Comparison of ENCODE assay signal across 11 cellular contexts in the genomic region with DNA sequence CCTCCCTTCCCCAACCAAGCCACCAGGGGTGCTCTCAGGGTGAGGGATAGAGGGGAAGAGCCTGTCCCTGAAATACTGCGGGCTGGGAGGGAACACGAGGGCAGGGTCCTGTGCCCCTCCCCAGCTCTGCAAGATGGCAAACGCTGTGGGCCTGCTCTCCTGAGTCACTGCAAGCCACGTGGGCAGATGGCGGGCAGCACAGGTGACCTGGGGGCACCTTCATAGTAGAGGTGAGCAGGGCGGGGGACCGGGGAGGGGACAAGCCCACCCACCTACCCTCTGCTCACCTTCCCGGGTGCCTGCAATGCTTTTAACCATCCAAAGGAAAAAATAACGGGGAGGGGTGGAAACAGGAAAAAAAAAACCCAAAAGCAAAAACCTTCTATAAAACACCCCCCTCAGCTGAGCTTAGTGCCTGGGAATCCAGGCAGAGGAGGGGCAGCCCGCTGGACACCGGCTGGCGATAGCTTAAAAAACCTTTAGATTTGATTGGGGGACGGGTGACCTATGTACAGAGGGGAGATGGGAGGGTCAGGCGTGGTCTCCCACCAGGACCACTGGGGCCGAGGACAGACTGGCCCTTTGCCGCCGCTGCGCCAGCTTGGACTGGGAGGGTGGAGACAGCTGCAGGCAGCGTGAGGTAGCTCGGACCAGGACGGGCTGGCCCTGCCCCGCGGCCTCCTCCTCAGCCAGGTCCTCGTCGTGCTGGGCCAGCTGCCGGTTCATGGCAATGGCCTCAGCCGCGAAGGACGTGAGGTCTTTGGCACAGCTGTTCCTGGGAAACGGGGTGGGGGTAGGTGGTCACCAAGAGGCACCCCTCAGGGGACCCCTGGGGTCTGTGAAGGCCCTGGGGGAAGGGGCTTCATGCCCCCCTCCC. TPM values are rescaled to one million over a fixed set of nuclear protein-coding genes. Genes with fewer than 3 reads are reported as not detected.
DNase-seq lines count a peak whose midpoint lies in the region; ATAC-seq and TF ChIP-seq lines count a peak whose summit lies in the region.
"Had no signal": no experiment of that assay in that cellular context is flagged by ENCODE, and none has a peak within 500 bp of the region (broad histone marks: within the 10 kb centered on the region; RNA-seq: fewer than 3 reads in every experiment).

No MANE protein-coding gene starts in this region.

- no peak for DNase-seq in MCF 10A (ENCODE audit: unreplicated experiment)
- no peak for DNase-seq in mammary epithelial cell
- no peak for DNase-seq in central memory CD8-positive, alpha-beta T cell (ENCODE audit: low spot score in 2 of 2)
- peak in 2 of 3 donors; percentile 36 to 60 for DNase-seq in mucosa of descending colon
- DNase-seq in vagina (ENCODE audit: extremely low spot score in 2 of 2), result no peak
- no peak for DNase-seq in SW 1271 (lab: John Stamatoyannopoulos, UW)
- no peak for DNase-seq in foreskin keratinocyte
- DNase-seq: NCI-H1417 treated with DMSO at 0.1 percent for 48 hours, NCI-H748 treated with DMSO at 0.1 percent for 48 hours, SIG-M5 had no signal

- intact Hi-C loops in MCF 10A (cut with micrococcal nuclease) (no loop called here), mammary epithelial cell (cut with micrococcal nuclease) (no loop called here), mucosa of descending colon (cut with DNase I, micrococcal nuclease) (no loop called here), vagina (cut with DNase I) (no loop called here)

- peaks cover 12% of the 10 kb centered on the region for H3K79me2 ChIP-seq in mammary epithelial cell (ENCODE audit: insufficient read depth, low read length)

- H3K27ac ChIP-seq in mammary epithelial cell (ENCODE audit: insufficient read depth, low read depth, low read length), result no peak overlapping the region
- H3K27ac ChIP-seq in vagina, result peak overlapping the region; percentile 42
- no peak overlapping the region for H3K27ac ChIP-seq in foreskin keratinocyte

- TF ChIP-seq CTCF in MCF 10A (IDR thresholded peaks at IDR 0.05; ENCODE audit: unreplicated experiment) (no peak), mammary epithelial cell (conservative IDR thresholded peaks at IDR 0.05 in 1 of 2, IDR thresholded peaks at IDR 0.05 in 1 of 2; ENCODE audit: extremely low read depth in 1 of 2, insufficient read depth in 1 of 2, low read depth in 1 of 2, low read length in 2 of 2) (no peak), mucosa of descending colon (IDR thresholded peaks at IDR 0.05) (no peak), vagina (IDR thresholded peaks at IDR 0.05) (no peak), foreskin keratinocyte (conservative IDR thresholded peaks at IDR 0.05) (no peak)

- H3K27ac Mint-ChIP-seq in MCF 10A (ENCODE audit: low read depth, unreplicated experiment), result peak overlapping the region; percentile 29
- H3K27ac Mint-ChIP-seq in central memory CD8-positive, alpha-beta T cell (ENCODE audit: low read depth), result peak overlapping the region; percentile 90

- no peak for TF ChIP-seq POLR2A in vagina (IDR thresholded peaks at IDR 0.05)

- dilution Hi-C loops in mammary epithelial cell (cut with HindIII; ENCODE audit: low sequenced_read_pairs), result no loop called here

- H3K4me1 ChIP-seq in mammary epithelial cell (ENCODE audit: insufficient read depth, low read length) (peaks cover 26% of the 10 kb centered on the region), mucosa of descending colon (ENCODE audit: low read depth) (peaks cover 29% of the 10 kb centered on the region), vagina (peaks cover 45% of the 10 kb centered on the region), foreskin keratinocyte (peaks cover 7% of the 10 kb centered on the region)

- no peak overlapping the region for H3K4me3 Mint-ChIP-seq in MCF 10A (ENCODE audit: unreplicated experiment)
- peak overlapping the region; percentile 32 for H3K4me3 Mint-ChIP-seq in central memory CD8-positive, alpha-beta T cell

- in situ Hi-C loops in mammary epithelial cell (cut with MboI; ENCODE audit: low sequenced_read_pairs in 2 of 2), result no loop called here

- H3K9me3 ChIP-seq in mammary epithelial cell (replicated peaks; ENCODE audit: insufficient read depth, low read length), result peaks cover 13% of the 10 kb centered on the region
- H3K9me3 ChIP-seq in mucosa of descending colon, result peaks cover 9% of the 10 kb centered on the region
- peaks cover 8% of the 10 kb centered on the region for H3K9me3 ChIP-seq in vagina

- CTCF ChIA-PET in MCF 10A (lab: Yijun Ruan, JAX), result interaction anchor here (0.5 to 0.9 kb wide), 2 partner anchors 21 to 111 kb away, joined by 3 read pairs; no protein-coding TSS in a partner anchor
- CTCF ChIA-PET in mammary epithelial cell (lab: Charles Lee; ENCODE audit: low non-redundant PET), result no interaction called here

- BruUV-seq in MCF 10A (replicated peaks; lab: Mats Ljungman, UMichigan) (no TSS peak), mammary epithelial cell (replicated peaks; lab: Mats Ljungman, UMichigan) (no TSS peak)

- no peaks in the 10 kb centered on the region for H3K27me3 ChIP-seq in mammary epithelial cell (ENCODE audit: insufficient read depth, low read length)
- no peaks in the 10 kb centered on the region for H3K27me3 ChIP-seq in vagina
- H3K27me3 ChIP-seq in foreskin keratinocyte, result no peaks in the 10 kb centered on the region

- 92% methylated on average over 17 of the region's 30 CpGs for WGBS in mammary epithelial cell (ENCODE audit: low coverage, missing lambda C conversion rate)

- H3K36me3 ChIP-seq in mammary epithelial cell (ENCODE audit: insufficient read depth, low read length) (peaks cover 17% of the 10 kb centered on the region), mucosa of descending colon (ENCODE audit: low read depth) (peaks cover 10% of the 10 kb centered on the region), vagina (peaks cover 0 to 40% of the 10 kb centered on the region in 2 donors)

- H3K4me1 Mint-ChIP-seq in MCF 10A (ENCODE audit: insufficient read depth, unreplicated experiment), result peaks cover 14% of the 10 kb centered on the region
- H3K4me1 Mint-ChIP-seq in central memory CD8-positive, alpha-beta T cell, result peaks cover 31% of the 10 kb centered on the region

- H3K4me2 ChIP-seq in mammary epithelial cell (ENCODE audit: insufficient read depth, low read depth, low read length), result no peak overlapping the region

- no peak overlapping the region for H3K9ac ChIP-seq in mammary epithelial cell (ENCODE audit: insufficient read depth, low read length)

- no peak overlapping the region for H2AFZ ChIP-seq in mammary epithelial cell (ENCODE audit: low read depth, low read length)

- peaks cover 2% of the 10 kb centered on the region for H4K20me1 ChIP-seq in mammary epithelial cell (ENCODE audit: insufficient read depth, low read length)

- no peak overlapping the region for H3K4me3 ChIP-seq in mammary epithelial cell (replicated peaks in 1 of 3; ENCODE audit: insufficient read depth in 1 of 3, low read depth in 2 of 3, low read length in 3 of 3)
- H3K4me3 ChIP-seq in mucosa of descending colon, result no peak overlapping the region
- no peak overlapping the region for H3K4me3 ChIP-seq in vagina

- no peaks in the 10 kb centered on the region for H3K27me3 Mint-ChIP-seq in MCF 10A (ENCODE audit: insufficient read depth, unreplicated experiment)
- no peaks in the 10 kb centered on the region for H3K27me3 Mint-ChIP-seq in central memory CD8-positive, alpha-beta T cell

- no peaks in the 10 kb centered on the region for H3K9me3 Mint-ChIP-seq in MCF 10A (ENCODE audit: unreplicated experiment)
- H3K9me3 Mint-ChIP-seq in central memory CD8-positive, alpha-beta T cell, result no peaks in the 10 kb centered on the region

- POLR2A ChIA-PET in MCF 10A (lab: Yijun Ruan, JAX), result interaction anchor here (0.5 to 1.6 kb wide), 4 partner anchors 10 to 19 kb away, joined by 3 to 4 read pairs (median 3); no protein-coding TSS in a partner anchor

- peaks cover 46% of the 10 kb centered on the region for H3K36me3 Mint-ChIP-seq in MCF 10A (ENCODE audit: insufficient read depth, unreplicated experiment)
- peaks cover 42% of the 10 kb centered on the region for H3K36me3 Mint-ChIP-seq in central memory CD8-positive, alpha-beta T cell (ENCODE audit: insufficient read depth)

- no peak for ATAC-seq in central memory CD8-positive, alpha-beta T cell (replicated peaks; ENCODE audit: extremely low read depth, poor library complexity, severe bottlenecking)
- ATAC-seq in mucosa of descending colon, result no peak
- no peak for ATAC-seq in HG03280 (IDR thresholded peaks at IDR 0.05; ENCODE audit: unreplicated experiment)
- ATAC-seq in foreskin keratinocyte, result no peak

RNA-seq across cellular contexts. Expression of gene MKNK2, which starts 11.7 kb away (rescaled TPM):
- total RNA-seq in MCF 10A (2022), result 146 and 224 TPM in 2 replicates
- total RNA-seq in mammary epithelial cell, result 100 to 1,000 TPM in 1 of 2 donors, 10 to 100 TPM in 1; 91.7 to 248 TPM
- polyA plus RNA-seq in mammary epithelial cell, result 152 TPM
- polyA minus RNA-seq in mammary epithelial cell, result 244 TPM
- total RNA-seq in mucosa of descending colon, result 100 to 1,000 TPM; 252 to 330 (median 304) TPM
- total RNA-seq in vagina, result 185 TPM
- 65.6 and 69.4 TPM in 2 replicates for total RNA-seq in foreskin keratinocyte
- 45.3 and 58.3 TPM in 2 replicates for polyA plus RNA-seq in foreskin keratinocyte

RNA-seq across cellular contexts. Expression of gene BTBD2, which starts 23.8 kb away (rescaled TPM):
- total RNA-seq in MCF 10A (2022) (53.1 and 53.4 TPM in 2 replicates), mammary epithelial cell (10 to 100 TPM; 39.5 to 62.8 TPM), mucosa of descending colon (10 to 100 TPM; 66.0 to 82.3 (median 71.5) TPM), vagina (81.5 TPM), foreskin keratinocyte (51.2 and 51.7 TPM in 2 replicates)
- polyA plus RNA-seq in mammary epithelial cell (25.9 TPM), foreskin keratinocyte (49.5 and 51.4 TPM in 2 replicates)
- polyA minus RNA-seq in mammary epithelial cell, result 39.2 TPM

RNA-seq across cellular contexts. Expression of gene MOB3A, which starts 56.8 kb away (rescaled TPM):
- total RNA-seq in MCF 10A (2022), result 40.9 and 47.2 TPM in 2 replicates
- 10 to 100 TPM; 22.0 to 91.4 TPM for total RNA-seq in mammary epithelial cell
- 84.2 TPM for polyA plus RNA-seq in mammary epithelial cell
- polyA minus RNA-seq in mammary epithelial cell, result 147 TPM
- total RNA-seq in mucosa of descending colon, result 10 to 100 TPM; 39.8 to 76.8 (median 43.7) TPM
- 50.6 TPM for total RNA-seq in vagina
- 30.1 and 32.9 TPM in 2 replicates for total RNA-seq in foreskin keratinocyte
- polyA plus RNA-seq in foreskin keratinocyte, result 36.0 and 37.8 TPM in 2 replicates

RNA-seq across cellular contexts. Expression of gene IZUMO4, which starts 57.4 kb away (rescaled TPM):
- total RNA-seq in MCF 10A (2022), result 3.1 and 5.3 TPM in 2 replicates
- total RNA-seq in mammary epithelial cell, result 10 to 100 TPM in 1 of 2 donors, 1 to 10 TPM in 1; 1.2 to 11.2 TPM
- 12.6 TPM for polyA plus RNA-seq in mammary epithelial cell
- polyA minus RNA-seq in mammary epithelial cell, result 8.8 TPM
- total RNA-seq in mucosa of descending colon, result 1 to 10 TPM; 2.2 to 5.3 (median 3.4) TPM
- total RNA-seq in vagina, result 7.9 TPM
- total RNA-seq in foreskin keratinocyte, result 2.0 and 3.1 TPM in 2 replicates
- polyA plus RNA-seq in foreskin keratinocyte, result 3.8 and 4.4 TPM in 2 replicates

Comparison
In these comparisons a context has a peak if more than half of its experiments do, and no peak if none do; other contexts are left out.
1. DNase-seq: peak in mucosa of descending colon (2 of 3); none in MCF 10A (single experiment), mammary epithelial cell (single experiment), central memory CD8-positive, alpha-beta T cell (0 of 2), vagina (0 of 2), SW 1271 (0 of 2) and foreskin keratinocyte (0 of 2).